Comparison of ENCODE assay signal across 17 cellular contexts in the genomic region with DNA sequence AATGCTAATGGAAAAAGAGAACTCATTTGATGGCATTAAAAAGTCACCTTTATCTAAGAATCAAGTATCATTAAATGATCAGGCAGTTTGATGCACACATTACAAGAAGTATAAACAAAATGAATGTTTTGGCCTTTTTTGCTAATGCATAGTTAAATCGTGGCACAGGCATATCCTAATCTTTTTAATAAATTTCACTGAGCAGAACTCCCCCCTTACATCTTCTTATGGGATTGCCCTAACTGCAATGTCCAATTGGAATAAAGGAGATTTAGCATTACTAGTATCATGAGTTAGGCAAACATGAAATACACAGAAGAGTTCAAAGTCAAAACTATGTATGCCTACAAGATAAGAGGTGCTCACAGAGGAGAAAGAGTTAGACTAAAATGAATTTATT. TPM values are rescaled to one million over a fixed set of nuclear protein-coding genes. Genes with fewer than 3 reads are reported as not detected.
DNase-seq lines count a peak whose midpoint lies in the region; ATAC-seq, FAIRE-seq and TF ChIP-seq lines count a peak whose summit lies in the region.
"Had no signal": no experiment of that assay in that cellular context is flagged by ENCODE, and none has a peak within 500 bp of the region (broad histone marks: within the 10 kb centered on the region; RNA-seq: fewer than 3 reads in every experiment).

No MANE protein-coding gene starts in this region.

- peak overlapping the region; percentile 36 for H3K27ac Mint-ChIP-seq in activated B cell treated with CpG ODN at 0.5 μM for 24 hours
- no peak overlapping the region for H3K27ac Mint-ChIP-seq in activated T-cell treated with anti-CD3 and anti-CD28 coated beads, Interleukin-2, amount 50 U/mL, for 24 hours

- no peak for FAIRE-seq in HepG2 (lab: Jason Lieb, UNC)

- H3K9ac ChIP-seq in HepG2 (ENCODE audit: insufficient read depth, low read depth, low read length): peak overlapping the region; percentile 51
- H3K9ac ChIP-seq: BLaER1, GM23248 had no signal

- peaks cover 16 to 22% of the 10 kb centered on the region in 2 experiments for H3K36me3 ChIP-seq in HepG2 (replicated peaks in 1 of 2; ENCODE audit: control insufficient read depth in 1 of 2, insufficient read depth in 2 of 2, low read length in 2 of 2)
- peaks cover 16 to 58% of the 10 kb centered on the region in 2 donors for H3K36me3 ChIP-seq in psoas muscle (ENCODE audit: insufficient read depth in 1 of 2, low read depth in 1 of 2)

- TF ChIP-seq CTCF in activated B cell treated with CpG ODN at 0.5 μM for 24 hours (IDR thresholded peaks at IDR 0.05): no peak
- no peak for TF ChIP-seq CTCF in HepG2 (CRISPR knock-in tag; IDR thresholded peaks at IDR 0.05)
- TF ChIP-seq CTCF in psoas muscle (IDR thresholded peaks at IDR 0.05): no peak

- no peaks in the 10 kb centered on the region for H4K20me1 ChIP-seq in HepG2 (ENCODE audit: insufficient read depth, low read length)
- H4K20me1 ChIP-seq: BLaER1 had no signal

- peaks cover 4% of the 10 kb centered on the region for H3K79me2 ChIP-seq in HepG2 (ENCODE audit: insufficient read depth, low read length)

- intact Hi-C loops in activated B cell treated with CpG ODN at 0.5 μM for 24 hours (cut with micrococcal nuclease) (no loop called here), HepG2 (cut with micrococcal nuclease; ENCODE audit: unreplicated experiment) (loop anchor here (1.0 to 2.0 kb wide), 3 partner anchors 33 to 73 kb away; partner anchors contain the start of gene USF3), psoas muscle (cut with DNase I) (no loop called here)

- H3K9me3 Mint-ChIP-seq in activated B cell treated with CpG ODN at 0.5 μM for 24 hours: no peaks in the 10 kb centered on the region
- peaks cover 3% of the 10 kb centered on the region for H3K9me3 Mint-ChIP-seq in activated T-cell treated with anti-CD3 and anti-CD28 coated beads, Interleukin-2, amount 50 U/mL, for 24 hours
- H3K9me3 Mint-ChIP-seq: CD8-positive, alpha-beta memory T cell had no signal

- CTCF ChIA-PET in activated B cell treated with CpG ODN at 0.5 μM for 24 hours (lab: Charles Lee): no interaction called here
- CTCF ChIA-PET in HepG2 (lab: Yijun Ruan, JAX; ENCODE audit: low intra/inter-chr PET ratio, low total read pairs): no interaction called here

- peak overlapping the region; percentile 79 for H3K4me2 ChIP-seq in HepG2 (ENCODE audit: low read depth, low read length)
- H3K4me2 ChIP-seq: BLaER1 had no signal

- no TSS peak for BruUV-seq in HepG2 (replicated peaks; lab: Mats Ljungman, UMichigan)

- H3K36me3 Mint-ChIP-seq in activated B cell treated with CpG ODN at 0.5 μM for 24 hours (ENCODE audit: low read depth): peaks cover 65% of the 10 kb centered on the region
- peaks cover 74% of the 10 kb centered on the region for H3K36me3 Mint-ChIP-seq in activated T-cell treated with anti-CD3 and anti-CD28 coated beads, Interleukin-2, amount 50 U/mL, for 24 hours (ENCODE audit: low read depth)

- peaks cover 77% of the 10 kb centered on the region for H3K4me1 Mint-ChIP-seq in activated B cell treated with CpG ODN at 0.5 μM for 24 hours
- peaks cover 14% of the 10 kb centered on the region for H3K4me1 Mint-ChIP-seq in activated T-cell treated with anti-CD3 and anti-CD28 coated beads, Interleukin-2, amount 50 U/mL, for 24 hours (ENCODE audit: low read depth)

- 0% methylated on average over 1 of the region's 1 CpG for WGBS in HepG2 (ENCODE audit: low lambda C conversion rate)
- WGBS in psoas muscle, 3 donors: 82 to 100% (median 95%) methylated on average over 1 of the region's 1 CpG

- no peak for TF ChIP-seq POLR2A in HepG2 (IDR thresholded peaks at IDR 0.05; ENCODE audit: insufficient read depth in 1 of 2, low read depth in 2 of 2, low read length in 2 of 2)

- peak overlapping the region; percentile 11 to 33 (median 30); a peak in 4 of 6 replicates for H3K4me3 ChIP-seq in HepG2 (replicated peaks in 1 of 3; ENCODE audit: insufficient read depth in 1 of 3, low read depth in 2 of 3, low read length in 3 of 3)
- no peak overlapping the region for H3K4me3 ChIP-seq in psoas muscle
- H3K4me3 ChIP-seq: BLaER1, GM23248 had no signal

- peak overlapping the region; percentile 88 for H3K27ac ChIP-seq in HepG2 (ENCODE audit: extremely low read length, insufficient read depth, low read length)
- H3K27ac ChIP-seq in psoas muscle: peak overlapping the region; percentile 85
- H3K27ac ChIP-seq: BLaER1, GM23248 had no signal

- no peak for DNase-seq in activated B cell treated with CpG ODN at 0.5 μM for 24 hours
- peak; percentile 91 for DNase-seq in HepG2 (ENCODE audit: low spot score)
- no peak for DNase-seq in psoas muscle
- no peak for DNase-seq in SHP77 treated with DMSO at 0.1 percent for 48 hours (lab: John Stamatoyannopoulos, UW)
- DNase-seq in activated T-cell treated with anti-CD3 and anti-CD28 coated beads, Interleukin-2, amount 50 U/mL, for 24 hours: no peak
- DNase-seq: CD8-positive, alpha-beta memory T cell; DMS79 treated with DMSO at 0.1 percent for 48 hours; GM23248; KG1; NCI-H1417 treated with DMSO at 0.1 percent for 48 hours; NCI-H1930; NCI-H446; RPMI8226 had no signal

- ATAC-seq in activated B cell treated with CpG ODN at 0.5 μM for 24 hours (ENCODE audit: low read depth): no peak
- peak; percentile 88 for ATAC-seq in HepG2
- ATAC-seq in psoas muscle: no peak
- no peak for ATAC-seq in GM21360 (IDR thresholded peaks at IDR 0.05; ENCODE audit: unreplicated experiment)
- no peak for ATAC-seq in HG03045 (IDR thresholded peaks at IDR 0.05; ENCODE audit: unreplicated experiment)
- ATAC-seq: HCT116 had no signal

- in situ Hi-C loops in HepG2 (cut with HindIII; ENCODE audit: extremely low pct_ligation_motif_present, low pct_unique_long_range_greater_than_20kb): no loop called here

- TF ChIP-seq RAD21 in HepG2 (CRISPR knock-in tag; IDR thresholded peaks at IDR 0.05): no peak

- H3K27me3 ChIP-seq in HepG2 (ENCODE audit: control insufficient read depth in 1 of 2, insufficient read depth in 2 of 2, low read length in 2 of 2) (no peaks in the 10 kb centered on the region), psoas muscle (ENCODE audit: insufficient read depth in 3 of 3, low read length in 2 of 3) (no peaks in the 10 kb centered on the region)
- H3K27me3 ChIP-seq: BLaER1 had no signal

- H3K4me3 Mint-ChIP-seq in activated B cell treated with CpG ODN at 0.5 μM for 24 hours: no peak overlapping the region
- H3K4me3 Mint-ChIP-seq in activated T-cell treated with anti-CD3 and anti-CD28 coated beads, Interleukin-2, amount 50 U/mL, for 24 hours: no peak overlapping the region
- H3K4me3 Mint-ChIP-seq: CD8-positive, alpha-beta memory T cell had no signal

- POLR2A ChIA-PET in activated B cell treated with CpG ODN at 0.5 μM for 24 hours (lab: Charles Lee): interaction anchor here (0.6 to 1.5 kb wide), 3 partner anchors 27 to 32 kb away, joined by 3 to 6 read pairs (median 3); partner anchors contain the start of gene USF3
- POLR2A ChIA-PET in HepG2 (lab: Yijun Ruan, JAX): interaction anchor here (1.0 to 4.0 kb wide), 10 partner anchors 10 to 673 kb away, joined by 3 to 58 read pairs (median 6); partner anchors contain the start of genes ATP6V1A, NAA50, SPICE1 and USF3

- no peaks in the 10 kb centered on the region for H3K9me3 ChIP-seq in HepG2 (ENCODE audit: low read length)
- no peaks in the 10 kb centered on the region for H3K9me3 ChIP-seq in psoas muscle
- H3K9me3 ChIP-seq: BLaER1 had no signal

- H2AFZ ChIP-seq in HepG2 (ENCODE audit: low read length): no peak overlapping the region
- H2AFZ ChIP-seq: GM23248 had no signal

- H3K4me1 ChIP-seq in HepG2 (ENCODE audit: insufficient read depth, low read length): peaks cover 42% of the 10 kb centered on the region
- peaks cover 41% of the 10 kb centered on the region for H3K4me1 ChIP-seq in psoas muscle

- peak in 1 of 2 experiments; percentile 37; a peak in 1 of 4 replicates for TF ChIP-seq EP300 in HepG2 (IDR thresholded peaks at IDR 0.05; ENCODE audit: low read depth in 2 of 2, low read length in 2 of 2)
- no peak for TF ChIP-seq EP300 in HepG2 (CRISPR knock-in tag; IDR thresholded peaks at IDR 0.05; ENCODE audit: borderline replicate concordance)

- no peaks in the 10 kb centered on the region for H3K27me3 Mint-ChIP-seq in activated B cell treated with CpG ODN at 0.5 μM for 24 hours
- no peaks in the 10 kb centered on the region for H3K27me3 Mint-ChIP-seq in activated T-cell treated with anti-CD3 and anti-CD28 coated beads, Interleukin-2, amount 50 U/mL, for 24 hours
- H3K27me3 Mint-ChIP-seq: CD8-positive, alpha-beta memory T cell had no signal

TF ChIP-seq in HepG2, 621 proteins besides CTCF, POLR2A, EP300 and RAD21 (continues in another document):
- TF ChIP-seq NR2F6 (IDR thresholded peaks at IDR 0.05) (no peak), NR2F6 (CRISPR knock-in tag; IDR thresholded peaks at IDR 0.05) (no peak), FOXA3 (CRISPR knock-in tag; IDR thresholded peaks at IDR 0.05) (peak; percentile 57; the same call in 1 of the 2 replicates), HNRNPL (IDR thresholded peaks at IDR 0.05; ENCODE audit: low read depth, low read length) (no peak), FOXC1 (CRISPR knock-in tag; IDR thresholded peaks at IDR 0.05; ENCODE audit: borderline replicate concordance) (no peak)

RNA-seq across cellular contexts. Expression of gene USF3, which starts 32.7 kb away (rescaled TPM):
- total RNA-seq in activated B cell treated with CpG ODN at 0.5 μM for 24 hours: 25.3 and 25.9 TPM in 2 replicates
- 6.3 and 13.3 TPM in 2 replicates for total RNA-seq in HepG2 (2016; rRNA removed; fragmentation: Illumina TruSeq; extraction: Trizol)
- 0.81 and 1.1 TPM in 2 replicates for total RNA-seq in HepG2 (2016; cell fraction: cytosol; rRNA removed; fragmentation: Illumina TruSeq; extraction: Trizol; ENCODE audit: low read depth)
- total RNA-seq in HepG2 (2016; cell fraction: insoluble cytoplasmic fraction; rRNA removed; fragmentation: Illumina TruSeq; extraction: Trizol): 6.2 and 13.4 TPM in 2 replicates
- 3.6 and 3.8 TPM in 2 replicates for total RNA-seq in HepG2 (2016; cell fraction: membrane; rRNA removed; fragmentation: Illumina TruSeq; extraction: Trizol)
- total RNA-seq in HepG2 (2016; cell fraction: nucleus; rRNA removed; fragmentation: Illumina TruSeq; extraction: Trizol): 8.1 and 8.9 TPM in 2 replicates
- polyA plus RNA-seq in HepG2 (2011; rRNA removed): 10.9 and 15.2 TPM in 2 replicates
- 7.1 and 10.4 TPM in 2 replicates for polyA plus RNA-seq in HepG2 (2011; cell fraction: cytosol; rRNA removed)
- 6.2 and 6.7 TPM in 2 replicates for polyA plus RNA-seq in HepG2 (2011; cell fraction: nucleus; rRNA removed)
- 3.1 and 5.6 TPM in 2 replicates for polyA plus RNA-seq in HepG2 (2012)
- 0.45 and 0.46 TPM in 2 replicates for polyA plus RNA-seq in HepG2 (2016; cell fraction: cytosol; fragmentation: Illumina TruSeq; extraction: Trizol; ENCODE audit: low read depth)
- 9.5 and 9.6 TPM in 2 replicates for polyA plus RNA-seq in HepG2 (2016; cell fraction: insoluble cytoplasmic fraction; fragmentation: Illumina TruSeq; extraction: Trizol; ENCODE audit: low read depth)
- polyA plus RNA-seq in HepG2 (2016; cell fraction: membrane; fragmentation: Illumina TruSeq; extraction: Trizol; ENCODE audit: low read depth): 1.2 and 1.5 TPM in 2 replicates
- polyA plus RNA-seq in HepG2 (2016; cell fraction: nucleus; fragmentation: Illumina TruSeq; extraction: Trizol; ENCODE audit: insufficient read depth, low read depth): 9.5 and 10.8 TPM in 2 replicates
- polyA minus RNA-seq in HepG2 (2011; rRNA and poly(A)+ RNA removed; ENCODE audit: low replicate concordance): 15.9 and 26.7 TPM in 2 replicates
- polyA minus RNA-seq in HepG2 (2011; cell fraction: cytosol; rRNA and poly(A)+ RNA removed): 14.4 and 15.1 TPM in 2 replicates
- 20.2 and 23.6 TPM in 2 replicates for polyA minus RNA-seq in HepG2 (2011; cell fraction: nucleus; rRNA and poly(A)+ RNA removed)
- 10 to 100 TPM; 17.2 to 35.4 (median 28.4) TPM for total RNA-seq in psoas muscle
- polyA plus RNA-seq in psoas muscle: 10 to 100 TPM in 1 of 3 donors, 1 to 10 TPM in 2; 6.3 to 20.4 (median 9.3) TPM
